Comparison of ENCODE assay signal across 18 cellular contexts in genomic region chr6:1958257-1958656, GRCh38.
"Had no signal": no experiment of that assay in that cellular context is flagged by ENCODE, and none has a peak within 500 bp of the region (broad histone marks: within the 10 kb centered on the region; RNA-seq: fewer than 3 reads in every experiment).

No MANE protein-coding gene starts in this region.

- H3K9me3 Mint-ChIP-seq: activated CD4-positive, alpha-beta T cell treated with anti-CD3 and anti-CD28 coated beads, Interleukin-2, amount 10 ng/mL, durations not matched to agents 7 days and 5 days; activated naive CD4-positive, alpha-beta T cell treated with anti-CD3 and anti-CD28 coated beads, Interleukin-2, amount 10 ng/mL, durations not matched to agents 7 days and 5 days; activated T-helper 17 cell treated with anti-CD3 and anti-CD28 coated beads, Interleukin-2, amount 50 U/mL, for 72 hours; central memory CD8-positive, alpha-beta T cell; dendritic cell treated with granulocyte-macrophage colony-stimulating factor and Interleukin-4, amounts not matched to agents 40 ng/mL and 50 ng/mL, for 4 days; type B pancreatic cell; WTC11 had no signal

- DNase-seq: activated CD4-positive, alpha-beta T cell treated with anti-CD3 and anti-CD28 coated beads, Interleukin-2, amount 10 ng/mL, durations not matched to agents 7 days and 5 days; activated CD8-positive, alpha-beta memory T cell treated with anti-CD3 and anti-CD28 coated beads for 24 hours; activated naive CD4-positive, alpha-beta T cell treated with anti-CD3 and anti-CD28 coated beads, Interleukin-2, amount 10 ng/mL, durations not matched to agents 7 days and 5 days; body of pancreas; heart right ventricle; islet precursor cell; left ventricle myocardium superior; mesendoderm; sigmoid colon; stimulated activated CD4-positive, alpha-beta T cell treated with anti-CD3 and anti-CD28 coated beads, Interleukin-12 subunit alpha, Interleukin-12 subunit beta, amount 100 ng/mL, for 4 hours; stimulated activated naive CD4-positive, alpha-beta T cell; substantia nigra; T-helper 17 cell had no signal

- H3K27ac ChIP-seq: body of pancreas, heart right ventricle, sigmoid colon had no signal

- H3K36me3 Mint-ChIP-seq: type B pancreatic cell, WTC11 had no signal

- H3K4me1 Mint-ChIP-seq: activated naive CD4-positive, alpha-beta T cell treated with anti-CD3 and anti-CD28 coated beads, Interleukin-2, amount 10 ng/mL, durations not matched to agents 7 days and 5 days; activated T-helper 17 cell treated with anti-CD3 and anti-CD28 coated beads, Interleukin-2, amount 50 U/mL, for 72 hours; central memory CD8-positive, alpha-beta T cell had no signal

- H3K27ac Mint-ChIP-seq: activated CD4-positive, alpha-beta T cell treated with anti-CD3 and anti-CD28 coated beads, Interleukin-2, amount 10 ng/mL, durations not matched to agents 7 days and 5 days; activated naive CD4-positive, alpha-beta T cell treated with anti-CD3 and anti-CD28 coated beads, Interleukin-2, amount 10 ng/mL, durations not matched to agents 7 days and 5 days; activated T-helper 17 cell treated with anti-CD3 and anti-CD28 coated beads, Interleukin-2, amount 50 U/mL, for 72 hours; dendritic cell treated with granulocyte-macrophage colony-stimulating factor and Interleukin-4, amounts not matched to agents 40 ng/mL and 50 ng/mL, for 4 days; T-helper 17 cell; type B pancreatic cell; WTC11 had no signal

- H3K9me3 ChIP-seq: body of pancreas, heart right ventricle, sigmoid colon had no signal

- H3K27me3 Mint-ChIP-seq: activated CD4-positive, alpha-beta T cell treated with anti-CD3 and anti-CD28 coated beads, Interleukin-2, amount 10 ng/mL, durations not matched to agents 7 days and 5 days; activated naive CD4-positive, alpha-beta T cell treated with anti-CD3 and anti-CD28 coated beads, Interleukin-2, amount 10 ng/mL, durations not matched to agents 7 days and 5 days; activated T-helper 17 cell treated with anti-CD3 and anti-CD28 coated beads, Interleukin-2, amount 50 U/mL, for 72 hours; central memory CD8-positive, alpha-beta T cell; dendritic cell treated with granulocyte-macrophage colony-stimulating factor and Interleukin-4, amounts not matched to agents 40 ng/mL and 50 ng/mL, for 4 days; T-helper 17 cell; type B pancreatic cell had no signal

- H3K4me3 ChIP-seq: body of pancreas, heart right ventricle, sigmoid colon had no signal

- H3K4me1 ChIP-seq: body of pancreas, heart right ventricle, sigmoid colon had no signal

- ATAC-seq: activated T-helper 17 cell treated with anti-CD3 and anti-CD28 coated beads, Interleukin-2, amount 50 U/mL, for 72 hours; body of pancreas; heart right ventricle; left ventricle myocardium superior; T-helper 17 cell; WTC11 had no signal

- H3K4me3 Mint-ChIP-seq: activated CD4-positive, alpha-beta T cell treated with anti-CD3 and anti-CD28 coated beads, Interleukin-2, amount 10 ng/mL, durations not matched to agents 7 days and 5 days; activated naive CD4-positive, alpha-beta T cell treated with anti-CD3 and anti-CD28 coated beads, Interleukin-2, amount 10 ng/mL, durations not matched to agents 7 days and 5 days; activated T-helper 17 cell treated with anti-CD3 and anti-CD28 coated beads, Interleukin-2, amount 50 U/mL, for 72 hours; central memory CD8-positive, alpha-beta T cell; dendritic cell treated with granulocyte-macrophage colony-stimulating factor and Interleukin-4, amounts not matched to agents 40 ng/mL and 50 ng/mL, for 4 days; T-helper 17 cell; type B pancreatic cell; WTC11 had no signal

- H3K36me3 ChIP-seq: heart right ventricle, sigmoid colon had no signal

- H3K27me3 ChIP-seq: body of pancreas, heart right ventricle, sigmoid colon had no signal
